15 cellular contexts compared by ENCODE assay signal in genomic region chr3:99921377-99921695, GRCh38.
DNase-seq lines count a peak whose midpoint lies in the region; ATAC-seq, FAIRE-seq and TF ChIP-seq lines count a peak whose summit lies in the region.
"Had no signal": no experiment of that assay in that cellular context is flagged by ENCODE, and none has a peak within 500 bp of the region (broad histone marks: within the 10 kb centered on the region; RNA-seq: fewer than 3 reads in every experiment).

No MANE protein-coding gene starts in this region.

- DNase-seq in right cardiac atrium (no peak), cardiac septum (ENCODE audit: low spot score) (no peak), left lung (no peak), sigmoid colon (no peak), vagina (ENCODE audit: extremely low spot score in 2 of 2) (no peak), GM19239 (ENCODE audit: insufficient read length, low spot score) (no peak), HAP-1 (ENCODE audit: low spot score in 2 of 2) (no peak)
- DNase-seq: activated CD8-positive, alpha-beta memory T cell treated with anti-CD3 and anti-CD28 coated beads for 24 hours; activated effector memory CD4-positive, alpha-beta T cell treated with anti-CD3 and anti-CD28 coated beads, Interleukin-2, amount 50 U/mL, for 16 hours; COR-L47; dorsolateral prefrontal cortex; NCI-H1092; stimulated activated CD8-positive, alpha-beta memory T cell treated with anti-CD3 and anti-CD28 coated beads, Interleukin-4, amount 100 ng/mL, for 48 hours had no signal

- FAIRE-seq in GM19239 (lab: Jason Lieb, UNC): no peak

- peak overlapping the region; percentile 96 for H3K27ac ChIP-seq in right cardiac atrium (ENCODE audit: low read length)
- peak overlapping the region; percentile 19 to 76 for H3K27ac ChIP-seq in left lung
- H3K27ac ChIP-seq in sigmoid colon: peak overlapping the region; percentile 22 to 55 (median 44)
- peak overlapping the region; percentile 65 for H3K27ac ChIP-seq in vagina
- H3K27ac ChIP-seq: SK-N-MC had no signal

- H3K9me3 ChIP-seq in right cardiac atrium (ENCODE audit: control insufficient read depth, low read length) (no peaks in the 10 kb centered on the region), left lung (no peaks in the 10 kb centered on the region), sigmoid colon (no peaks in the 10 kb centered on the region), vagina (no peaks in the 10 kb centered on the region), HAP-1 (no peaks in the 10 kb centered on the region)

- H3K27me3 ChIP-seq in right cardiac atrium (ENCODE audit: control insufficient read depth, insufficient read depth) (no peaks in the 10 kb centered on the region), left lung (no peaks in the 10 kb centered on the region), sigmoid colon (no peaks in the 10 kb centered on the region), vagina (no peaks in the 10 kb centered on the region), HAP-1 (ENCODE audit: low read depth) (no peaks in the 10 kb centered on the region)
- H3K27me3 ChIP-seq: dorsolateral prefrontal cortex had no signal

- in situ Hi-C loops in HAP-1 (cut with MboI; ENCODE audit: low sequenced_read_pairs): no loop called here

- no peak for TF ChIP-seq POLR2A in sigmoid colon (IDR thresholded peaks at IDR 0.05)
- TF ChIP-seq POLR2A in vagina (IDR thresholded peaks at IDR 0.05): no peak

- peaks cover 9% of the 10 kb centered on the region for H3K4me1 ChIP-seq in right cardiac atrium (ENCODE audit: control insufficient read depth, insufficient read depth, low read length)
- peaks cover 6 to 20% of the 10 kb centered on the region in 2 donors for H3K4me1 ChIP-seq in left lung
- peaks cover 0 to 27% (median 23%) of the 10 kb centered on the region in 4 donors for H3K4me1 ChIP-seq in sigmoid colon
- peaks cover 31% of the 10 kb centered on the region for H3K4me1 ChIP-seq in vagina
- no peaks in the 10 kb centered on the region for H3K4me1 ChIP-seq in HAP-1

- TF ChIP-seq CTCF in left lung (IDR thresholded peaks at IDR 0.05) (no peak), sigmoid colon (IDR thresholded peaks at IDR 0.05) (no peak), vagina (IDR thresholded peaks at IDR 0.05) (no peak)

- H3K36me3 ChIP-seq in left lung (no peaks in the 10 kb centered on the region), sigmoid colon (no peaks in the 10 kb centered on the region), vagina (no peaks in the 10 kb centered on the region), HAP-1 (replicated peaks) (no peaks in the 10 kb centered on the region)

- no peak overlapping the region for H3K4me3 ChIP-seq in right cardiac atrium (ENCODE audit: low read length)
- H3K4me3 ChIP-seq in left lung: no peak overlapping the region
- no peak overlapping the region for H3K4me3 ChIP-seq in sigmoid colon
- no peak overlapping the region for H3K4me3 ChIP-seq in vagina
- no peak overlapping the region for H3K4me3 ChIP-seq in HAP-1
- H3K4me3 ChIP-seq: dorsolateral prefrontal cortex, SK-N-MC had no signal

- ATAC-seq in right cardiac atrium (peak in 1 of 2 donors; percentile 5), left lung (no peak), HG03469 (IDR thresholded peaks at IDR 0.05; ENCODE audit: unreplicated experiment) (no peak)

- 72% methylated on average over 1 of the region's 1 CpG for WGBS in right cardiac atrium
- 25 to 78% methylated on average over 1 of the region's 1 CpG for WGBS in sigmoid colon, 2 donors

- no peak for TF ChIP-seq EP300 in sigmoid colon (IDR thresholded peaks at IDR 0.05)

- intact Hi-C loops in right cardiac atrium (cut with DNase I) (loop anchor here in 2 of 4 donors (10.0 kb wide), 1 partner anchor 47 kb away; no protein-coding TSS in a partner anchor), cardiac septum (cut with DNase I) (loop anchor here (5.0 kb wide), 2 partner anchors 39 to 74 kb away; no protein-coding TSS in a partner anchor), left lung (cut with DNase I) (no loop called here), sigmoid colon (cut with DNase I) (no loop called here), vagina (cut with DNase I) (no loop called here)

Comparison
In these comparisons a context has a peak if more than half of its experiments do, and no peak if none do; other contexts are left out.
1. H3K27ac ChIP-seq: peak in every context shown above with its lines; median percentile 96 in right cardiac atrium; 65 in vagina; 48 in left lung; 44 in sigmoid colon.